1 cellular context compared by ENCODE assay signal in genomic region chr22:24429411-24430365, GRCh38.
TF ChIP-seq lines count a peak whose summit lies in the region.

No MANE protein-coding gene starts in this region.

TF ChIP-seq in K562, 482 proteins besides CTCF, POLR2A, EP300 and RAD21 (continued from another document):
- no peak for TF ChIP-seq CHD7 (IDR thresholded peaks at IDR 0.05; ENCODE audit: low read depth, low read length)
- no peak for TF ChIP-seq ETV5 (CRISPR knock-in tag; IDR thresholded peaks at IDR 0.05; ENCODE audit: low read depth)
- no peak for TF ChIP-seq ZNF707 (CRISPR knock-in tag; conservative IDR thresholded peaks at IDR 0.05)
- TF ChIP-seq MEF2D (tag; conservative IDR thresholded peaks at IDR 0.05; ENCODE audit: low read depth), result no peak
- peak; percentile 88 for TF ChIP-seq RBM25 (IDR thresholded peaks at IDR 0.05; ENCODE audit: low read depth, low read length, severe bottlenecking)
- no peak for TF ChIP-seq CCAR2 (IDR thresholded peaks at IDR 0.05; ENCODE audit: low read depth, low read length)
- TF ChIP-seq IRF2 (CRISPR knock-in tag; IDR thresholded peaks at IDR 0.05), result no peak
- TF ChIP-seq ZNF511 (CRISPR knock-in tag; IDR thresholded peaks at IDR 0.05), result no peak
- TF ChIP-seq PKNOX1 (IDR thresholded peaks at IDR 0.05), result no peak
- TF ChIP-seq KLF16 (IDR thresholded peaks at IDR 0.05), result no peak
- no peak for TF ChIP-seq FOXO4 (CRISPR knock-in tag; IDR thresholded peaks at IDR 0.05)
- peak; percentile 68; the same call in 1 of the 2 replicates for TF ChIP-seq CBX1 (IDR thresholded peaks at IDR 0.05; ENCODE audit: low read depth)
- TF ChIP-seq ATF1 (CRISPR knock-in tag; IDR thresholded peaks at IDR 0.05), result no peak
- no peak for TF ChIP-seq ATF1 (tag; IDR thresholded peaks at IDR 0.05)
- peak; percentile 33 to 79; a peak in 3 of 4 replicates for TF ChIP-seq KDM1A (IDR thresholded peaks at IDR 0.05)
- TF ChIP-seq ARID3A (IDR thresholded peaks at IDR 0.05; ENCODE audit: borderline replicate concordance, low read depth, low read length), result no peak
- TF ChIP-seq RCOR1 (IDR thresholded peaks at IDR 0.05; ENCODE audit: borderline replicate concordance in 1 of 2, low read depth in 2 of 2, low read length in 2 of 2), result peak in 1 of 2 experiments; percentile 61; a peak in 1 of 4 replicates
- peak; percentile 64; the same call in 1 of the 2 replicates for TF ChIP-seq RFX5 (IDR thresholded peaks at IDR 0.05; ENCODE audit: low read depth, low read length)
- no peak for TF ChIP-seq SMAD2 (IDR thresholded peaks at IDR 0.05; ENCODE audit: low read depth, low read length)
- TF ChIP-seq ZNF263 (CRISPR knock-in tag; IDR thresholded peaks at IDR 0.05; ENCODE audit: borderline replicate concordance), result no peak
- TF ChIP-seq ARID1B (IDR thresholded peaks at IDR 0.05), result no peak
- TF ChIP-seq SMARCA5 (IDR thresholded peaks at IDR 0.05), result peak; percentile 65; the same call in 1 of the 2 replicates
